ENCODE assay signal across 1 cellular context in the genomic region with DNA sequence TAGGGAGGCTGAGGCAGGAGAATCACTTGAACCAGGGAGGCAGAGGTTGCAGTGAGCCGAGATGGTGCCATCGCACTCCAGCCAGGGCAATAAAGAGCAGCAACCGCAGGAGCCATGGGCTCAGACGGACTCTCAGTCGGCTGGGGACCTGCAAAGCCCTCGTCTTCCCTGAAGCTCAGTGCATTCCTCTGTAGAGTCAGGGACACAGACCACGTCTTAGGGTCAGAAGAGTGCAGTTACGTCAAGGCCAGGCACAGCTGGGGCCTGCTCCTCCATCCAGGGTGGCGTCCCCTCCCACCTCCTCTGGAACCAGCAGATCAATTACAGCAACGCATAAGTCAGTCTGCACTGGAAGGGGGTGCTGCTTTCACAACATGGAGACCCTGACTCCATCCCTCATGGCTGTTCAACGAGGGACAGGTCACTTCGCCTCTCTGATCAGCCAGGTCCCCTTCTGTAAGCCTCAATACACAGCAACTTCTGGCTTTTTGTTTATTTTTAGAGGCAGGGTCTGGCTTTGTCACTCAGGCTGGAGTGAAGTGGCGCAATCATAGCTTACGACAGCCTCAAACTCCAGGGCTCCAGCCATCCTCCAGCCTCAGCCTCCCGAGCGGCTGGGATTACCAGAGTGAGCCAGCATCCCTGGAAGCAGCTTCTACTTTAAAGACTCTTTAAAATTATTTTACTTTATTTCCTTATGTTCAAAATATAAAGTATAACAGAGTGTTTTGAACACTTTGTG.
A peak's percentile ranks its signal among the peaks of the same experiment; 100 is the strongest.
TF ChIP-seq lines count a peak whose summit lies in the region.

No MANE protein-coding gene starts in this region.

TF ChIP-seq in K562, 482 proteins besides CTCF, POLR2A, EP300 and RAD21:
- TF ChIP-seq ETV5 (CRISPR knock-in tag; IDR thresholded peaks at IDR 0.05; ENCODE audit: low read depth) (no peak), FOXK2 (conservative IDR thresholded peaks at IDR 0.05 in 1 of 2, IDR thresholded peaks at IDR 0.05 in 1 of 2; ENCODE audit: low read depth in 2 of 2) (no peak), CEBPB (tag; IDR thresholded peaks at IDR 0.05) (peak; percentile 57)
